1 cellular context compared by ENCODE assay signal in genomic region chr1:19317126-19317910, GRCh38.
TF ChIP-seq lines count a peak whose summit lies in the region.

No MANE protein-coding gene starts in this region.

TF ChIP-seq in HepG2, 621 proteins besides CTCF, POLR2A, EP300 and RAD21:
- 0 out of 2 replicates have a peak, but pooled peaks have one; percentile 24 for TF ChIP-seq RBFOX2 (IDR thresholded peaks at IDR 0.05; ENCODE audit: low read depth, low read length)
- peak; percentile 30; the same call in 1 of the 2 replicates for TF ChIP-seq POLR2G (IDR thresholded peaks at IDR 0.05; ENCODE audit: low read depth, low read length)
- peak; percentile 18; the same call in 1 of the 2 replicates for TF ChIP-seq ZNF687 (CRISPR knock-in tag; IDR thresholded peaks at IDR 0.05)
- TF ChIP-seq ARID3A (IDR thresholded peaks at IDR 0.05; ENCODE audit: low read depth, low read length): no peak
- no peak for TF ChIP-seq SMC3 (IDR thresholded peaks at IDR 0.05; ENCODE audit: low read length)
- no peak for TF ChIP-seq HNRNPH1 (optimal IDR thresholded peaks at IDR 0.05; ENCODE audit: low read depth, low read length)
- no peak for TF ChIP-seq IRF2 (CRISPR knock-in tag; IDR thresholded peaks at IDR 0.05)
- TF ChIP-seq ZNF484 (CRISPR knock-in tag; IDR thresholded peaks at IDR 0.05; ENCODE audit: borderline replicate concordance, low read depth): no peak
- no peak for TF ChIP-seq SOX5 (CRISPR knock-in tag; IDR thresholded peaks at IDR 0.05; ENCODE audit: borderline replicate concordance)
- TF ChIP-seq POLR2AphosphoS5 (IDR thresholded peaks at IDR 0.05; ENCODE audit: low read depth, low read length): no peak
- TF ChIP-seq ZNF136 (CRISPR knock-in tag; IDR thresholded peaks at IDR 0.05; ENCODE audit: low read depth): no peak
- no peak for TF ChIP-seq MBNL3 (CRISPR knock-in tag; conservative IDR thresholded peaks at IDR 0.05)
- no peak for TF ChIP-seq ZMYM3 (CRISPR knock-in tag; IDR thresholded peaks at IDR 0.05)
- peak; percentile 78 for TF ChIP-seq AGO2 (optimal IDR thresholded peaks at IDR 0.05; ENCODE audit: low read depth, low read length)
- TF ChIP-seq ETV5 (CRISPR knock-in tag; IDR thresholded peaks at IDR 0.05; ENCODE audit: borderline replicate concordance): no peak
- TF ChIP-seq ELF1 (CRISPR knock-in tag; IDR thresholded peaks at IDR 0.05): no peak
- TF ChIP-seq RXRB (CRISPR knock-in tag; IDR thresholded peaks at IDR 0.05; ENCODE audit: borderline replicate concordance): no peak
- TF ChIP-seq ZNF292 (CRISPR knock-in tag; IDR thresholded peaks at IDR 0.05; ENCODE audit: borderline replicate concordance, low read depth): no peak
- TF ChIP-seq SRSF4 (IDR thresholded peaks at IDR 0.05; ENCODE audit: low read depth, low read length, poor library complexity, severe bottlenecking): no peak
- TF ChIP-seq ZBTB26 (CRISPR knock-in tag; IDR thresholded peaks at IDR 0.05; ENCODE audit: borderline replicate concordance): no peak
- no peak for TF ChIP-seq ZMAT3 (CRISPR knock-in tag; conservative IDR thresholded peaks at IDR 0.05)
- TF ChIP-seq ARID2 (CRISPR knock-in tag; IDR thresholded peaks at IDR 0.05; ENCODE audit: borderline replicate concordance): no peak
- no peak for TF ChIP-seq U2AF1 (optimal IDR thresholded peaks at IDR 0.05; ENCODE audit: low read depth, low read length)
- TF ChIP-seq TBX2 (CRISPR knock-in tag; IDR thresholded peaks at IDR 0.05; ENCODE audit: borderline replicate concordance): no peak
- no peak for TF ChIP-seq MAFG (CRISPR knock-in tag; IDR thresholded peaks at IDR 0.05)
TF ChIP-seq in HepG2: peak in this region for 4.
